In the genomic region with DNA sequence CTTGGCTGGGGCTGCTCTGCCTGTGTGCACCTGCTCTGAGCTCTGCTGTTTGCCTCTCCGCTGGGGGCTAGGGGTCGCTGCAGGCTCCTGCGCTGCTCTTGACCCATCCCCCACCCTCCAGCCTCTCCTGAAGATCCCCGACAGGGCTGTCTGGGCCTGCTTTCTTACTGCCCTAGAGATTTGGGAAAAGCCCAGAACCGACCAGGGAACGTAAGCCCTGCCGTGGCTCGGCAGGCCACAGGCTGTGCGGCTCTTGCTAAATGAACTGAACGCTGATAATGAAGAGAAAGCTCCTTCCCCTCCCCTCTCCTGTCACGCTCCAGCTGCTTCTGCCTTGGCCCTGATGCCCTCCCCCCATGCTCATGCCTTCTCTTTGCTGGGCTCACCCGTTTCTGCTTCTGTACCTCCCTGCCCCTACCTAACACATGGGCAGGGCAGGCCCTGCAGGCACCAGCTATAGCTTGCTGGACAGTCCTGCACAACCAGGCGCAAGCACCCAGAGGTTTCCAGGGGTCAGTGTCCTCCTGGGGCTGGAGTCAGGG, we compare ENCODE assay signal across 9 cellular contexts. TPM values are rescaled to one million over a fixed set of nuclear protein-coding genes. Genes with fewer than 3 reads are reported as not detected.
DNase-seq lines count a peak whose midpoint lies in the region; ATAC-seq, FAIRE-seq and TF ChIP-seq lines count a peak whose summit lies in the region.
"Had no signal": no experiment of that assay in that cellular context is flagged by ENCODE, and none has a peak within 500 bp of the region (broad histone marks: within the 10 kb centered on the region; RNA-seq: fewer than 3 reads in every experiment).

No MANE protein-coding gene starts in this region.

- H3K4ac ChIP-seq in IMR-90 (ENCODE audit: low read depth, low read length), result peak overlapping the region; percentile 86

- H2BK20ac ChIP-seq in IMR-90 (ENCODE audit: low read depth, low read length), result peak overlapping the region; percentile 75

- POLR2A ChIA-PET in AG04449 (lab: Yijun Ruan, JAX), result interaction anchor here (1.6 kb wide), 1 partner anchor 32 kb away, joined by 8 read pairs; the partner anchor contains the start of gene PCMTD2
- POLR2A ChIA-PET in IMR-90 (lab: Charles Lee; ENCODE audit: unreplicated experiment), result no interaction called here
- POLR2A ChIA-PET in K562 (lab: Yijun Ruan, JAX), result interaction anchor here (0.6 to 1.6 kb wide), 7 partner anchors 8 to 507 kb away, joined by 3 to 5 read pairs (median 3); no protein-coding TSS in a partner anchor
- POLR2A ChIA-PET in naive thymus-derived CD8-positive, alpha-beta T cell (lab: Charles Lee), result no interaction called here

- H3K9me1 ChIP-seq in IMR-90 (ENCODE audit: insufficient read depth, low read length) (peaks cover 19% of the 10 kb centered on the region), K562 (ENCODE audit: control insufficient read depth, insufficient read depth, low read length) (peaks cover 3% of the 10 kb centered on the region)

- H3K79me1 ChIP-seq in IMR-90 (ENCODE audit: low read depth in 1 of 2, low read length in 2 of 2), result no peaks in the 10 kb centered on the region; a peak in 1 of 4 replicates

- H3K14ac ChIP-seq in IMR-90 (replicated peaks; ENCODE audit: low read depth, low read length), result peak overlapping the region; percentile 73

- TF ChIP-seq POLR2A in IMR-90 (IDR thresholded peaks at IDR 0.05; ENCODE audit: low read depth, low read length) (no peak), K562 (conservative IDR thresholded peaks at IDR 0.05) (no peak)

- CTCF ChIA-PET in AG04449 (lab: Yijun Ruan, JAX) (interaction anchor here (0.6 to 1.4 kb wide), 4 partner anchors 29 to 728 kb away, joined by 3 to 5 read pairs (median 3); no protein-coding TSS in a partner anchor), IMR-90 (lab: Yijun Ruan, JAX) (interaction anchor here (0.8 to 1.7 kb wide), 3 partner anchors 11 to 36 kb away, joined by 3 to 5 read pairs (median 4); no protein-coding TSS in a partner anchor), K562 (lab: Yijun Ruan, JAX; ENCODE audit: low intra/inter-chr PET ratio) (no interaction called here)

- peak; percentile 25 for ATAC-seq in IMR-90 (ENCODE audit: low read depth)
- peak; percentile 87 for ATAC-seq in K562
- no peak for ATAC-seq in naive thymus-derived CD8-positive, alpha-beta T cell

- DNase-seq in AG04449 (ENCODE audit: low read depth, low spot score) (no peak), IMR-90 (peak; percentile 46), K562 (ENCODE audit: extremely low read depth in 1 of 4, low spot score in 3 of 4) (peak; percentile 77 to 82 (median 80)), islet precursor cell (peak; percentile 87), NCI-H1105 (lab: John Stamatoyannopoulos, UW) (no peak), GM19240 (ENCODE audit: insufficient read length, low spot score) (no peak), DMS53 (lab: John Stamatoyannopoulos, UW) (no peak)
- DNase-seq in naive thymus-derived CD8-positive, alpha-beta T cell, result no peak
- DNase-seq: NCI-H1436 had no signal

- no TSS peak for BruUV-seq in IMR-90 (replicated peaks; lab: Mats Ljungman, UMichigan)
- no TSS peak for BruUV-seq in K562 (replicated peaks; lab: Mats Ljungman, UMichigan)

- H2BK5ac ChIP-seq in IMR-90 (ENCODE audit: low read depth, low read length, poor library complexity, severe bottlenecking), result peak overlapping the region; percentile 75

- H2AK5ac ChIP-seq in IMR-90 (ENCODE audit: low read depth, low read length), result peak overlapping the region; percentile 93

- H3K4me1 Mint-ChIP-seq in naive thymus-derived CD8-positive, alpha-beta T cell, result peaks cover 8 to 38% (median 16%) of the 10 kb centered on the region in 4 donors

- no peaks in the 10 kb centered on the region for H3K36me3 ChIP-seq in IMR-90 (ENCODE audit: control insufficient read depth, insufficient read depth, low read length)
- no peaks in the 10 kb centered on the region for H3K36me3 ChIP-seq in K562 (ENCODE audit: control insufficient read depth, insufficient read depth, low read length)

- in situ Hi-C loops in IMR-90 (cut with MboI; ENCODE audit: low sequenced_read_pairs) (no loop called here), K562 (cut with MboI) (no loop called here)

- intact Hi-C loops in IMR-90 (cut with micrococcal nuclease), result no loop called here
- intact Hi-C loops in K562 (cut with micrococcal nuclease), result no loop called here

- H2AFZ ChIP-seq in IMR-90 (replicated peaks; ENCODE audit: low read length, poor library complexity), result peak overlapping the region; percentile 79
- H2AFZ ChIP-seq in K562 (ENCODE audit: low read depth, low read length), result peak overlapping the region; percentile 71; the same call in 1 of the 2 replicates

- no peaks in the 10 kb centered on the region for H3K36me3 Mint-ChIP-seq in naive thymus-derived CD8-positive, alpha-beta T cell

- TF ChIP-seq RAD21 in IMR-90 (IDR thresholded peaks at IDR 0.05; ENCODE audit: low read length) (peak; percentile 35), K562 (CRISPR knock-in tag; conservative IDR thresholded peaks at IDR 0.05 in 1 of 2, IDR thresholded peaks at IDR 0.05 in 1 of 2) (peak in 1 of 2 experiments; percentile 56; a peak in 2 of 4 replicates)

- H4K8ac ChIP-seq in IMR-90 (ENCODE audit: low read depth in 2 of 2, low read length in 2 of 2), result peak overlapping the region; percentile 45 to 83

- H3K18ac ChIP-seq in IMR-90 (ENCODE audit: low read depth, low read length), result peak overlapping the region; percentile 60

- H3K4me2 ChIP-seq in IMR-90 (ENCODE audit: low read depth, low read length) (0 out of 2 replicates have a peak overlapping the region, but pooled peaks have one; percentile 8), K562 (ENCODE audit: insufficient read depth, low read length) (peak overlapping the region; percentile 55; the same call in 1 of the 2 replicates)

- TF ChIP-seq CTCF in AG04449 (IDR thresholded peaks at IDR 0.05; ENCODE audit: insufficient read depth, low read length, missing control alignments) (peak; percentile 59), IMR-90 (conservative IDR thresholded peaks at IDR 0.05; ENCODE audit: low read depth, low read length) (peak; percentile 47), K562 (IDR thresholded peaks at IDR 0.05 in 2 of 3, conservative IDR thresholded peaks at IDR 0.05 in 1 of 3; ENCODE audit: insufficient read depth in 2 of 3, low read depth in 1 of 3, low read length in 3 of 3) (peak; percentile 73 to 90 (median 79))

- peak overlapping the region; percentile 90 for H2AK9ac ChIP-seq in IMR-90 (replicated peaks; ENCODE audit: low read depth, low read length, poor library complexity)

- no CpG with 5 or more reads among the region's 13 CpGs for WGBS in IMR-90 (ENCODE audit: extremely low coverage in 2 of 2, insufficient read length in 1 of 2), 2 experiments
- WGBS in K562 (ENCODE audit: insufficient coverage, low coverage, missing lambda C conversion rate), result 14% methylated on average over 13 of the region's 13 CpGs

- H4K20me1 ChIP-seq in IMR-90 (ENCODE audit: insufficient read depth, low read length) (no peaks in the 10 kb centered on the region), K562 (replicated peaks; ENCODE audit: control insufficient read depth, insufficient read depth, low read length) (peaks cover 3% of the 10 kb centered on the region; the same call in 1 of the 2 replicates)

- H4K5ac ChIP-seq in IMR-90 (ENCODE audit: low read depth, low read length), result peak overlapping the region; percentile 32

- H3K27me3 ChIP-seq in IMR-90 (ENCODE audit: control insufficient read depth, insufficient read depth, low read length) (peaks cover 20% of the 10 kb centered on the region), K562 (ENCODE audit: control insufficient read depth in 2 of 2, insufficient read depth in 2 of 2, low read length in 2 of 2) (peaks cover 6 to 36% of the 10 kb centered on the region in 2 experiments; a peak in 3 of 5 replicates)

- H3K4me3 ChIP-seq in AG04449 (ENCODE audit: low read depth, low read length) (no peak overlapping the region), IMR-90 (ENCODE audit: insufficient read depth, low read depth, low read length) (no peak overlapping the region), K562 (no peak overlapping the region)

- peak overlapping the region in 1 of 10 donors; percentile 40 for H3K27ac Mint-ChIP-seq in naive thymus-derived CD8-positive, alpha-beta T cell

- H4K91ac ChIP-seq in IMR-90 (ENCODE audit: insufficient read depth, low read depth, low read length), result peak overlapping the region; percentile 73

- H3K4me1 ChIP-seq in IMR-90 (ENCODE audit: control insufficient read depth, insufficient read depth, low read length) (peaks cover 27% of the 10 kb centered on the region), K562 (replicated peaks in 1 of 2; ENCODE audit: control insufficient read depth in 2 of 2, insufficient read depth in 2 of 2, low read length in 2 of 2) (peaks cover 46 to 73% of the 10 kb centered on the region in 2 experiments; a peak in 4 of 5 replicates)

- no peaks in the 10 kb centered on the region for H3K79me2 ChIP-seq in K562 (ENCODE audit: control insufficient read depth, insufficient read depth, low read length)

- peak; percentile 15 for FAIRE-seq in K562 (lab: Jason Lieb, UNC)

- TF ChIP-seq EP300 in K562 (IDR thresholded peaks at IDR 0.05; ENCODE audit: low read length), result no peak

- H3K9me3 ChIP-seq in IMR-90 (ENCODE audit: control insufficient read depth, insufficient read depth, low read length), result no peaks in the 10 kb centered on the region
- no peaks in the 10 kb centered on the region for H3K9me3 ChIP-seq in K562 (replicated peaks; ENCODE audit: control insufficient read depth, insufficient read depth, low read depth, low read length)

- H3K23ac ChIP-seq in IMR-90 (ENCODE audit: low read depth, low read length), result peak overlapping the region; percentile 77; the same call in 1 of the 2 replicates

- dilution Hi-C loops in IMR-90 (cut with HindIII; ENCODE audit: low sequenced_read_pairs, unreplicated experiment), result no loop called here

- H3K56ac ChIP-seq in IMR-90 (ENCODE audit: extremely low read depth, insufficient read depth, low read length), result peak overlapping the region; percentile 32; the same call in 1 of the 2 replicates

- H3K27ac ChIP-seq in IMR-90 (ENCODE audit: insufficient read depth, low read length) (peak overlapping the region; percentile 86), K562 (ENCODE audit: extremely low read depth, low read depth, low read length) (no peak overlapping the region)

- H3K27me3 Mint-ChIP-seq in naive thymus-derived CD8-positive, alpha-beta T cell, result peaks cover 0 to 6% (median 0%) of the 10 kb centered on the region in 5 donors

- no peaks in the 10 kb centered on the region for H3K9me3 Mint-ChIP-seq in naive thymus-derived CD8-positive, alpha-beta T cell

- peak overlapping the region; percentile 8; the same call in 1 of the 2 replicates for H3K9ac ChIP-seq in IMR-90 (ENCODE audit: low read depth, low read length)
- peak overlapping the region; percentile 28 to 37; a peak in 2 of 4 replicates for H3K9ac ChIP-seq in K562 (ENCODE audit: insufficient read depth in 1 of 2, low read depth in 2 of 2, low read length in 2 of 2)

- H2BK15ac ChIP-seq in IMR-90 (ENCODE audit: low read depth, low read length), result peak overlapping the region; percentile 96; the same call in 2 of the 3 replicates

- peak overlapping the region; percentile 93 for H2BK120ac ChIP-seq in IMR-90 (ENCODE audit: low read depth, low read length)

- H3K4me3 Mint-ChIP-seq in naive thymus-derived CD8-positive, alpha-beta T cell, result no peak overlapping the region

RNA-seq across cellular contexts. Expression of gene PCMTD2, which starts 32.0 kb away (rescaled TPM):
- total RNA-seq in IMR-90 (2012; rRNA removed) (28.3 and 30.3 TPM in 2 replicates), K562 (2014; rRNA removed) (27.9 and 28.4 TPM in 2 replicates), K562 (2014; rRNA removed; fragmentation: Illumina TruSeq; extraction: Trizol) (25.4 and 28.4 TPM in 2 replicates), K562 (2015; rRNA removed; fragmentation: Illumina TruSeq; extraction: Trizol) (13.4 and 15.8 TPM in 2 replicates), K562 (2021) (32.8 and 33.0 TPM in 2 replicates)
- polyA plus RNA-seq in IMR-90 (2012; rRNA removed) (20.2 and 23.6 TPM in 2 replicates), K562 (2011; rRNA removed) (36.7 and 49.3 TPM in 2 replicates), K562 (2014; fragmentation: Illumina TruSeq; extraction: Trizol) (24.9 and 34.9 TPM in 2 replicates), K562 (2014; fragmentation: Nextera tagmentation; extraction: Ambion mirVana) (10 to 100 TPM; 11.3 to 18.1 TPM), K562 (2014; rRNA removed) (33.0 and 36.9 TPM in 2 replicates)
- 14.9 and 15.2 TPM in 2 replicates for polyA plus RNA-seq in IMR-90 (2012; cell fraction: cytosol; rRNA removed)
- polyA plus RNA-seq in IMR-90 (2012; cell fraction: nucleus; rRNA removed; ENCODE audit: low replicate concordance), result 27.5 and 126 TPM in 2 replicates
- 50.4 and 99.7 TPM in 2 replicates for total RNA-seq in K562 (2011; cell fraction: chromatin; rRNA removed; ENCODE audit: low replicate concordance)
- total RNA-seq in K562 (2011; cell fraction: nucleolus; rRNA removed), result 29.4 and 29.6 TPM in 2 replicates
- total RNA-seq in K562 (2011; cell fraction: nucleoplasm; rRNA removed), result 45.9 and 53.0 TPM in 2 replicates
- 11.9 and 21.9 TPM in 2 replicates for polyA plus RNA-seq in K562 (2011; cell fraction: cytosol; rRNA removed)
- 58.9 and 69.0 TPM in 2 replicates for polyA plus RNA-seq in K562 (2011; cell fraction: nucleus; rRNA removed)
- 23.1 and 24.6 TPM in 2 replicates for polyA plus RNA-seq in K562 (2012)
- polyA minus RNA-seq in K562 (2011; rRNA and poly(A)+ RNA removed), result 27.2 and 35.6 TPM in 2 replicates
- polyA minus RNA-seq in K562 (2011; cell fraction: cytosol; rRNA and poly(A)+ RNA removed), result 12.0 and 18.8 TPM in 2 replicates
- 13.5 and 22.7 TPM in 2 replicates for polyA minus RNA-seq in K562 (2011; cell fraction: nucleus; rRNA and poly(A)+ RNA removed)
- 100 to 1,000 TPM; 229 to 231 TPM for total RNA-seq in naive thymus-derived CD8-positive, alpha-beta T cell
- 10 to 100 TPM; 63.1 to 80.2 (median 74.4) TPM for polyA plus RNA-seq in naive thymus-derived CD8-positive, alpha-beta T cell

RNA-seq across cellular contexts. Expression of gene MYT1, which starts 59.3 kb away (rescaled TPM):
- total RNA-seq in IMR-90 (2012; rRNA removed) (not detected in 2 replicates), K562 (2014; rRNA removed) (0.12 TPM in 1 of 2 replicates, not detected in the other), K562 (2014; rRNA removed; fragmentation: Illumina TruSeq; extraction: Trizol) (0.04 TPM in 1 of 2 replicates, not detected in the other), K562 (2015; rRNA removed; fragmentation: Illumina TruSeq; extraction: Trizol) (not detected in 2 replicates), K562 (2021) (0.02 TPM in 1 of 2 replicates, not detected in the other)
- polyA plus RNA-seq in IMR-90 (2012; rRNA removed) (not detected in 2 replicates), K562 (2011; rRNA removed) (0.10 and 0.12 TPM in 2 replicates), K562 (2014; fragmentation: Illumina TruSeq; extraction: Trizol) (0.12 TPM in 1 of 2 replicates, not detected in the other), K562 (2014; fragmentation: Nextera tagmentation; extraction: Ambion mirVana) (under 1 TPM in 1 of 2 experiments, not detected in 1; 0.06 TPM), K562 (2014; rRNA removed) (0.05 TPM in 1 of 2 replicates, not detected in the other)
- polyA plus RNA-seq in IMR-90 (2012; cell fraction: cytosol; rRNA removed), result not detected in 2 replicates
- not detected in 2 replicates for polyA plus RNA-seq in IMR-90 (2012; cell fraction: nucleus; rRNA removed; ENCODE audit: low replicate concordance)
- 0.14 TPM in 1 of 2 replicates, not detected in the other for total RNA-seq in K562 (2011; cell fraction: chromatin; rRNA removed; ENCODE audit: low replicate concordance)
- 0.26 TPM in 1 of 2 replicates, not detected in the other for total RNA-seq in K562 (2011; cell fraction: nucleolus; rRNA removed)
- total RNA-seq in K562 (2011; cell fraction: nucleoplasm; rRNA removed), result not detected in 2 replicates
- 0.03 and 0.13 TPM in 2 replicates for polyA plus RNA-seq in K562 (2011; cell fraction: cytosol; rRNA removed)
- 0.04 and 0.17 TPM in 2 replicates for polyA plus RNA-seq in K562 (2011; cell fraction: nucleus; rRNA removed)
- polyA plus RNA-seq in K562 (2012), result 0.04 and 0.07 TPM in 2 replicates
- 0.07 and 0.09 TPM in 2 replicates for polyA minus RNA-seq in K562 (2011; rRNA and poly(A)+ RNA removed)
- not detected in 2 replicates for polyA minus RNA-seq in K562 (2011; cell fraction: cytosol; rRNA and poly(A)+ RNA removed)
- 0.11 TPM in 1 of 2 replicates, not detected in the other for polyA minus RNA-seq in K562 (2011; cell fraction: nucleus; rRNA and poly(A)+ RNA removed)
- not detected for total RNA-seq in naive thymus-derived CD8-positive, alpha-beta T cell
- not detected for polyA plus RNA-seq in naive thymus-derived CD8-positive, alpha-beta T cell

Comparison
In these comparisons a context has a peak if more than half of its experiments do, and no peak if none do; other contexts are left out.
1. DNase-seq: peak in IMR-90 (single experiment), K562 (4 of 4) and islet precursor cell (single experiment); none in AG04449 (single experiment), naive thymus-derived CD8-positive, alpha-beta T cell (0 of 10), NCI-H1105 (single experiment), GM19240 (single experiment) and DMS53 (single experiment).
2. ATAC-seq: peak in IMR-90 (single experiment) and K562 (single experiment); none in naive thymus-derived CD8-positive, alpha-beta T cell (0 of 2).
3. POLR2A ChIA-PET loops: an anchor here in AG04449 (1.6 kb wide) and K562 (0.6 to 1.6 kb wide); none called in IMR-90 and naive thymus-derived CD8-positive, alpha-beta T cell.
4. Peak in every context shown above with its lines, with median percentiles within 50 percentile points of each other: CTCF ChIP-seq.